Comparison of ENCODE assay signal across 1 cellular context in genomic region chr5:134527156-134527960, GRCh38.
TF ChIP-seq lines count a peak whose summit lies in the region.

No MANE protein-coding gene starts in this region.

TF ChIP-seq in IMR-90, 13 proteins besides CTCF, POLR2A, EP300 and RAD21 (continued from another document):
- TF ChIP-seq, protein P1, sequence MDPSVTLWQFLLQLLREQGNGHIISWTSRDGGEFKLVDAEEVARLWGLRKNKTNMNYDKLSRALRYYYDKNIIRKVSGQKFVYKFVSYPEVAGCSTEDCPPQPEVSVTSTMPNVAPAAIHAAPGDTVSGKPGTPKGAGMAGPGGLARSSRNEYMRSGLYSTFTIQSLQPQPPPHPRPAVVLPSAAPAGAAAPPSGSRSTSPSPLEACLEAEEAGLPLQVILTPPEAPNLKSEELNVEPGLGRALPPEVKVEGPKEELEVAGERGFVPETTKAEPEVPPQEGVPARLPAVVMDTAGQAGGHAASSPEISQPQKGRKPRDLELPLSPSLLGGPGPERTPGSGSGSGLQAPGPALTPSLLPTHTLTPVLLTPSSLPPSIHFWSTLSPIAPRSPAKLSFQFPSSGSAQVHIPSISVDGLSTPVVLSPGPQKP (IDR thresholded peaks at IDR 0.05; ENCODE audit: borderline replicate concordance, low read depth, low read length) = no peak
- no peak for TF ChIP-seq FOS (IDR thresholded peaks at IDR 0.05; ENCODE audit: low read depth, low read length)
- peak; percentile 9 for TF ChIP-seq RCOR1 (IDR thresholded peaks at IDR 0.05; ENCODE audit: insufficient replicate concordance, low read length)
- peak; percentile 71 for TF ChIP-seq MAZ (IDR thresholded peaks at IDR 0.05; ENCODE audit: borderline replicate concordance, low read depth, low read length)
- peak; percentile 40 for TF ChIP-seq SMC3 (IDR thresholded peaks at IDR 0.05; ENCODE audit: low read depth, low read length)
- TF ChIP-seq BHLHE40 (IDR thresholded peaks at IDR 0.05; ENCODE audit: low read depth, low read length) = no peak
- TF ChIP-seq CEBPB (IDR thresholded peaks at IDR 0.05; ENCODE audit: low read depth, low read length) = no peak
- no peak; the same call in 1 of the 2 replicates for TF ChIP-seq CHD1 (IDR thresholded peaks at IDR 0.05; ENCODE audit: low read depth, low read length)
- TF ChIP-seq, protein P2, sequence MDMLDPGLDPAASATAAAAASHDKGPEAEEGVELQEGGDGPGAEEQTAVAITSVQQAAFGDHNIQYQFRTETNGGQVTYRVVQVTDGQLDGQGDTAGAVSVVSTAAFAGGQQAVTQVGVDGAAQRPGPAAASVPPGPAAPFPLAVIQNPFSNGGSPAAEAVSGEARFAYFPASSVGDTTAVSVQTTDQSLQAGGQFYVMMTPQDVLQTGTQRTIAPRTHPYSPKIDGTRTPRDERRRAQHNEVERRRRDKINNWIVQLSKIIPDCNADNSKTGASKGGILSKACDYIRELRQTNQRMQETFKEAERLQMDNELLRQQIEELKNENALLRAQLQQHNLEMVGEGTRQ (IDR thresholded peaks at IDR 0.05; ENCODE audit: low read depth, low read length) = no peak
